Comparison of ENCODE assay signal across 16 cellular contexts in genomic region chr6:77440206-77440976, GRCh38. TPM values are rescaled to one million over a fixed set of nuclear protein-coding genes. Genes with fewer than 3 reads are reported as not detected.
"Had no signal": no experiment of that assay in that cellular context is flagged by ENCODE, and none has a peak within 500 bp of the region (broad histone marks: within the 10 kb centered on the region; RNA-seq: fewer than 3 reads in every experiment).

No MANE protein-coding gene starts in this region.

- ATAC-seq: activated CD8-positive, alpha-beta memory T cell treated with anti-CD3 and anti-CD28 coated beads, Interleukin-2, amount 10 ng/mL, durations not matched to agents 7 days and 5 days; body of pancreas; effector memory CD8-positive, alpha-beta T cell; left ventricle myocardium superior; right cardiac atrium; stimulated activated effector memory CD8-positive, alpha-beta T cell treated with anti-CD3 and anti-CD28 coated beads, Interleukin-12 subunit alpha, Interleukin-12 subunit beta, amount 100 ng/mL, for 72 hours had no signal

- DNase-seq: activated CD4-positive, alpha-beta T cell treated with anti-CD3 and anti-CD28 coated beads for 1 hour; activated CD4-positive, alpha-beta T cell treated with anti-CD3 and anti-CD28 coated beads, Interleukin-2, amount 50 U/mL, for 48 hours; activated CD8-positive, alpha-beta memory T cell treated with anti-CD3 and anti-CD28 coated beads, Interleukin-2, amount 10 ng/mL, durations not matched to agents 7 days and 5 days; activated effector memory CD4-positive, alpha-beta T cell treated with Interleukin-2 at 50 U/mL for 16 hours; activated T-cell treated with anti-CD3 and anti-CD28 coated beads, Interleukin-2, amount 50 U/mL, for 24 hours; body of pancreas; central memory CD4-positive, alpha-beta T cell; effector memory CD8-positive, alpha-beta T cell; hippocampal formation; left ventricle myocardium superior; mesenchymal stem cell; occipital lobe; right cardiac atrium; small intestine had no signal

RNA-seq across cellular contexts. Expression of gene HTR1B, which starts 22.9 kb away (rescaled TPM):
- total RNA-seq: activated CD8-positive, alpha-beta memory T cell treated with anti-CD3 and anti-CD28 coated beads, Interleukin-2, amount 10 ng/mL, durations not matched to agents 7 days and 5 days; left ventricle myocardium superior; right cardiac atrium; vagina had no signal
- polyA plus RNA-seq: right cardiac atrium had no signal
